11 cellular contexts compared by ENCODE assay signal in the genomic region with DNA sequence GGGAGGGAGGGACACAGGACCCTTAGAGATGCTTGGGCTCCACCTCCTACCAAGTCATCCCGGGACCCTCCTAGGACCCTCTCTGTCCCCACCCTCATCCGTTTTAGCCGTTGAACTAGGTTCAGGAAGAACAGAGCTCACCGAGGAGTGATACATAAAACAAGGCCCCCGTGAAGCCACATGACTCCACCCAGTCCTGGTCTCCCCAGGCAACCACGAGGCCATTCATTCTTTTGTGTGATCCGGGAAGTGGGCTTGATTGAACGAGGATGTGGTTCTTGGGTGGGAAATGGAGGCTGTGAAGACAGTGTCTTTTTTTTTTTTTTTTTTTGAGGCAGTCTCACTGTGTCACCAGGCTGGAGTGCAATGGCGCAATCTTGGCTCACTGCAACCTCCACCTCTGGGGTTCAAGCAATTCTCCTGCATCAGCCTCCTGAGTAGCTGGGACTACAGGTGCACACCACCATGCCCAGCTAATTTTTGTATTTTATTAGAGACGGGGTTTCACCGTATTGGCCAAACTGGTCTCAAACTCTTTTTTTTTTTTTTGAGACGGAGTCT. TPM values are rescaled to one million over a fixed set of nuclear protein-coding genes. Genes with fewer than 3 reads are reported as not detected.
DNase-seq lines count a peak whose midpoint lies in the region; ATAC-seq and TF ChIP-seq lines count a peak whose summit lies in the region.
"Had no signal": no experiment of that assay in that cellular context is flagged by ENCODE, and none has a peak within 500 bp of the region (broad histone marks: within the 10 kb centered on the region; RNA-seq: fewer than 3 reads in every experiment).

No MANE protein-coding gene starts in this region.

- H3K36me3 ChIP-seq in OCI-LY7 (ENCODE audit: insufficient read depth, low read length) = no peaks in the 10 kb centered on the region
- no peaks in the 10 kb centered on the region for H3K36me3 ChIP-seq in mucosa of descending colon (ENCODE audit: low read depth)
- no peaks in the 10 kb centered on the region for H3K36me3 ChIP-seq in mesenchymal stem cell (ENCODE audit: control insufficient read depth in 1 of 2, insufficient read depth in 2 of 2, low read depth in 1 of 2, low read length in 2 of 2)

- H3K79me1 ChIP-seq in mesenchymal stem cell (replicated peaks; ENCODE audit: low read length, poor library complexity, severe bottlenecking) = no peaks in the 10 kb centered on the region

- CTCF ChIA-PET in OCI-LY7 (lab: Charles Lee; ENCODE audit: unreplicated experiment) = no interaction called here

- H3K4ac ChIP-seq in mesenchymal stem cell (ENCODE audit: low read depth in 1 of 2, low read length in 2 of 2) = no peak overlapping the region

- no peak overlapping the region for H2AFZ ChIP-seq in OCI-LY7 (ENCODE audit: low read length)
- H2AFZ ChIP-seq in mesenchymal stem cell (ENCODE audit: low read depth, low read length) = no peak overlapping the region

- H3K27me3 ChIP-seq in mesenchymal stem cell (ENCODE audit: control insufficient read depth in 1 of 2, insufficient read depth in 1 of 2, low read length in 2 of 2) = peaks cover 19 to 41% of the 10 kb centered on the region in 2 experiments

- DNase-seq in OCI-LY7 (ENCODE audit: low spot score) (peak; percentile 37), mucosa of descending colon (peak in 2 of 3 donors; percentile 42 to 44), NCI-H526 (lab: John Stamatoyannopoulos, UW) (no peak), mesenchymal stem cell (no peak)
- DNase-seq in activated CD8-positive, alpha-beta memory T cell treated with anti-CD3 and anti-CD28 coated beads, Interleukin-2, amount 50 U/mL, for 4 hours = peak; percentile 71
- DNase-seq in stimulated activated CD8-positive, alpha-beta memory T cell treated with anti-CD3 and anti-CD28 coated beads, Interleukin-7, amount 100 ng/mL, for 48 hours (ENCODE audit: extremely low read depth in 1 of 2, low read depth in 1 of 2) = peak; percentile 45 to 71
- DNase-seq: foreskin melanocyte had no signal

- TF ChIP-seq CTCF in OCI-LY7 (conservative IDR thresholded peaks at IDR 0.05; ENCODE audit: low read length) = no peak
- TF ChIP-seq CTCF in mucosa of descending colon (IDR thresholded peaks at IDR 0.05) = no peak

- peak; percentile 87 for ATAC-seq in mucosa of descending colon
- ATAC-seq in GM19023 (IDR thresholded peaks at IDR 0.05; ENCODE audit: unreplicated experiment) = no peak
- ATAC-seq in GM21360 (IDR thresholded peaks at IDR 0.05; ENCODE audit: unreplicated experiment) = no peak

- POLR2A ChIA-PET in OCI-LY7 (lab: Charles Lee) = no interaction called here

- no TSS peak for BruUV-seq in OCI-LY7 (replicated peaks; lab: Mats Ljungman, UMichigan)

- intact Hi-C loops in OCI-LY7 (cut with micrococcal nuclease; ENCODE audit: unreplicated experiment) = no loop called here
- intact Hi-C loops in mucosa of descending colon (cut with DNase I, micrococcal nuclease) = no loop called here

- H2BK15ac ChIP-seq in mesenchymal stem cell (ENCODE audit: low read depth, poor library complexity, severe bottlenecking) = no peak overlapping the region

- H3K4me3 ChIP-seq in OCI-LY7 (ENCODE audit: low read depth, low read length, poor library complexity, severe bottlenecking) (no peak overlapping the region), mucosa of descending colon (no peak overlapping the region), mesenchymal stem cell (ENCODE audit: insufficient read depth in 1 of 2, low read depth in 1 of 2, low read length in 2 of 2) (no peak overlapping the region)

- H2BK5ac ChIP-seq in mesenchymal stem cell (ENCODE audit: low read depth, low read length, poor library complexity, severe bottlenecking) = no peak overlapping the region

- no peak overlapping the region for H2BK12ac ChIP-seq in mesenchymal stem cell (ENCODE audit: low read length in 2 of 2)

- H2BK120ac ChIP-seq in mesenchymal stem cell (ENCODE audit: low read depth, low read length) = no peak overlapping the region

- H3K4me1 ChIP-seq in OCI-LY7 (ENCODE audit: insufficient read depth, low read length, poor library complexity, severe bottlenecking) (no peaks in the 10 kb centered on the region), mucosa of descending colon (ENCODE audit: low read depth) (no peaks in the 10 kb centered on the region), mesenchymal stem cell (ENCODE audit: control insufficient read depth, insufficient read depth, low read depth, low read length) (peaks cover 7% of the 10 kb centered on the region)

- no peak overlapping the region for H3K9ac ChIP-seq in mesenchymal stem cell (ENCODE audit: low read length)

- H3K4me2 ChIP-seq in OCI-LY7 (ENCODE audit: low read length) (no peak overlapping the region), mesenchymal stem cell (ENCODE audit: low read length, poor library complexity, severe bottlenecking) (no peak overlapping the region)

- no peaks in the 10 kb centered on the region for H3K9me2 ChIP-seq in OCI-LY7 (ENCODE audit: insufficient read depth, low read length)

- H3K79me2 ChIP-seq in OCI-LY7 (ENCODE audit: insufficient read depth, low read depth, low read length) = no peaks in the 10 kb centered on the region

- no peaks in the 10 kb centered on the region for H4K20me1 ChIP-seq in OCI-LY7 (ENCODE audit: insufficient read depth, low read length)

- H3K23ac ChIP-seq in mesenchymal stem cell (ENCODE audit: low read length in 2 of 2) = no peak overlapping the region

- H3K18ac ChIP-seq in mesenchymal stem cell (ENCODE audit: low read depth in 1 of 2, low read length in 2 of 2) = no peak overlapping the region

- H3K9me3 ChIP-seq in OCI-LY7 (ENCODE audit: low read length) = no peaks in the 10 kb centered on the region
- H3K9me3 ChIP-seq in mucosa of descending colon = no peaks in the 10 kb centered on the region
- no peaks in the 10 kb centered on the region for H3K9me3 ChIP-seq in mesenchymal stem cell (ENCODE audit: control insufficient read depth, low read length)

- no peak overlapping the region for H2AK5ac ChIP-seq in mesenchymal stem cell (ENCODE audit: low read length, severe bottlenecking)

- no peak overlapping the region for H3K14ac ChIP-seq in mesenchymal stem cell (ENCODE audit: low read length in 2 of 2)

- no peak overlapping the region for H4K8ac ChIP-seq in mesenchymal stem cell (ENCODE audit: low read length)

- H4K91ac ChIP-seq in mesenchymal stem cell (ENCODE audit: low read length) = no peak overlapping the region

- WGBS in mesenchymal stem cell = 87% methylated on average over 12 of the region's 12 CpGs

- H3K27ac ChIP-seq in OCI-LY7 (ENCODE audit: low read depth, low read length, poor library complexity, severe bottlenecking) (no peak overlapping the region), mesenchymal stem cell (ENCODE audit: low read length, poor library complexity, severe bottlenecking) (no peak overlapping the region)

RNA-seq across cellular contexts. Expression of a gene that starts 14.8 kb away (rescaled TPM):
- not detected in 2 replicates for total RNA-seq in OCI-LY7 (2014; rRNA removed; shearing (Covaris generic))
- total RNA-seq in OCI-LY7 (2022) (not detected in 2 replicates), mucosa of descending colon (under 1 TPM in 2 of 3 donors, not detected in 1; 0.41 to 0.66 TPM)
- not detected for polyA plus RNA-seq in mesenchymal stem cell (2013, experiment 1 of 2)
- polyA plus RNA-seq in mesenchymal stem cell (2013, experiment 2 of 2) = not detected
- total RNA-seq: HT1080 had no signal

RNA-seq across cellular contexts. Expression of a gene that starts 24.0 kb away (rescaled TPM):
- total RNA-seq in OCI-LY7 (2014; rRNA removed; shearing (Covaris generic)) = not detected in 2 replicates
- total RNA-seq in OCI-LY7 (2022) (not detected in 2 replicates), mucosa of descending colon (not detected)
- not detected for polyA plus RNA-seq in mesenchymal stem cell (2013, experiment 1 of 2)
- polyA plus RNA-seq in mesenchymal stem cell (2013, experiment 2 of 2) = not detected
- total RNA-seq: HT1080, neural crest cell had no signal

Comparison
In these comparisons a context has a peak if more than half of its experiments do, and no peak if none do; other contexts are left out.
1. DNase-seq: peak in OCI-LY7 (single experiment), activated CD8-positive, alpha-beta memory T cell treated with anti-CD3 and anti-CD28 coated beads, Interleukin-2, amount 50 U/mL, for 4 hours (single experiment), mucosa of descending colon (2 of 3) and stimulated activated CD8-positive, alpha-beta memory T cell treated with anti-CD3 and anti-CD28 coated beads, Interleukin-7, amount 100 ng/mL, for 48 hours (2 of 2); none in NCI-H526 (0 of 2) and mesenchymal stem cell (single experiment).